In genomic region chr7:155458317-155459132, GRCh38 we compare ENCODE assay signal across 9 cellular contexts. TPM values are rescaled to one million over a fixed set of nuclear protein-coding genes. Genes with fewer than 3 reads are reported as not detected.
DNase-seq lines count a peak whose midpoint lies in the region; ATAC-seq and TF ChIP-seq lines count a peak whose summit lies in the region.
"Had no signal": no experiment of that assay in that cellular context is flagged by ENCODE, and none has a peak within 500 bp of the region (broad histone marks: within the 10 kb centered on the region; RNA-seq: fewer than 3 reads in every experiment).

No MANE protein-coding gene starts in this region.

- peak overlapping the region; percentile 61 for H3K4me2 ChIP-seq in parathyroid adenoma (ENCODE audit: low read length)

- no peak for TF ChIP-seq POLR2A in esophagus muscularis mucosa (IDR thresholded peaks at IDR 0.05; ENCODE audit: low read depth)

- TF ChIP-seq EP300 in esophagus muscularis mucosa (IDR thresholded peaks at IDR 0.05) = no peak

- H3K9me3 ChIP-seq in MG63 (no peaks in the 10 kb centered on the region), esophagus muscularis mucosa (no peaks in the 10 kb centered on the region), parathyroid adenoma (ENCODE audit: control insufficient read depth, low read length) (no peaks in the 10 kb centered on the region)

- peak overlapping the region; percentile 29 for H2AFZ ChIP-seq in parathyroid adenoma

- H3K27me3 ChIP-seq in MG63 (peaks cover 11% of the 10 kb centered on the region; the same call in 1 of the 2 replicates), esophagus muscularis mucosa (peaks cover 12 to 97% (median 89%) of the 10 kb centered on the region in 4 donors), parathyroid adenoma (ENCODE audit: control insufficient read depth, insufficient read depth, low read length) (peaks cover 30% of the 10 kb centered on the region)

- H3K4me3 ChIP-seq in MG63 = peak overlapping the region; percentile 46
- H3K4me3 ChIP-seq in esophagus muscularis mucosa = peak overlapping the region; percentile 39 to 64 (median 42)
- no peak overlapping the region for H3K4me3 ChIP-seq in parathyroid adenoma (ENCODE audit: low read depth, low read length)

- no peak overlapping the region for H3K27ac ChIP-seq in esophagus muscularis mucosa (replicated peaks in 1 of 4)
- no peak overlapping the region for H3K27ac ChIP-seq in parathyroid adenoma

- intact Hi-C loops in esophagus muscularis mucosa (cut with DNase I) = no loop called here

- ATAC-seq in GM19397 (IDR thresholded peaks at IDR 0.05; ENCODE audit: unreplicated experiment) = no peak

- no peak overlapping the region for H3K9ac ChIP-seq in parathyroid adenoma

- H3K4me1 ChIP-seq in esophagus muscularis mucosa = peaks cover 43 to 59% (median 52%) of the 10 kb centered on the region in 4 donors
- H3K4me1 ChIP-seq in parathyroid adenoma = peaks cover 4% of the 10 kb centered on the region

- no peaks in the 10 kb centered on the region for H3K36me3 ChIP-seq in MG63
- H3K36me3 ChIP-seq in esophagus muscularis mucosa = no peaks in the 10 kb centered on the region
- H3K36me3 ChIP-seq in parathyroid adenoma (ENCODE audit: control insufficient read depth, insufficient read depth, low read length) = no peaks in the 10 kb centered on the region

- WGBS in esophagus muscularis mucosa = 2% methylated on average over 25 of the region's 113 CpGs

- TF ChIP-seq CTCF in esophagus muscularis mucosa (IDR thresholded peaks at IDR 0.05) (no peak), parathyroid adenoma (IDR thresholded peaks at IDR 0.05) (no peak)

- no peaks in the 10 kb centered on the region for H3K79me2 ChIP-seq in parathyroid adenoma

- DNase-seq in D341Med (ENCODE audit: low spot score) (peak; percentile 78), MG63 (no peak), esophagus muscularis mucosa (ENCODE audit: extremely low spot score) (no peak), NCI-H2171 treated with DMSO at 0.1 percent for 48 hours (lab: John Stamatoyannopoulos, UW) (no peak), NCI-H1694 treated with DMSO at 0.1 percent for 48 hours (lab: John Stamatoyannopoulos, UW) (no peak)
- DNase-seq in stimulated activated naive CD4-positive, alpha-beta T cell treated with Interleukin-2 at 50 U/mL for 16 hours (lab: John Stamatoyannopoulos, UW) = no peak
- DNase-seq: activated CD4-positive, alpha-beta T cell treated with anti-CD3 and anti-CD28 coated beads, Interleukin-2, amount 50 U/mL, for 1 hour had no signal

RNA-seq across cellular contexts. Expression of gene EN2, which starts 0.6 kb away (rescaled TPM):
- 1.6 and 1.7 TPM in 2 replicates for total RNA-seq in MG63 (2014; rRNA removed; shearing (Covaris generic); ENCODE audit: low replicate concordance)
- total RNA-seq in esophagus muscularis mucosa = under 1 TPM in 1 of 4 donors, not detected in 3; 0.06 TPM
